18 cellular contexts compared by ENCODE assay signal in the genomic region with DNA sequence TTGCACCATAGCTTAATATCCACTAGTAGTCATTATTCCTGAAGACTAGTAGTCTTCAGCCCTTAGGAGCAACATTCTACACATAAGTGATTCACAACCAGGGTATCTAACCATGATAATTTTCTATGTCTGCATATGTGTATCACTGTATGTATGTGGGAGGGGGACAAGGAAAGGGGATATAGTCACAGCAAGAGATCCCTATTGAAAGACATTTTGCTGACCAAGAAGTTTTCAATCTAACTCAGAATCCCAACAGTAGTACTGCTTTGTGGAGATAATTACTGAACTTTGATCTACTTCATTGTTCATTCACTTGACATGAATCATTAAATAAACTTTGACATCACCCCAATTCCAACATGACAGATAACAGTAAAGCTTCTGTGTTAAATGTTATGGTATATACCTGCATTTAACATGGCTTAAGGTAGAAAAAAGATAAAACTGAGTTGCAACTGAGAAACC. TPM values are rescaled to one million over a fixed set of nuclear protein-coding genes. Genes with fewer than 3 reads are reported as not detected.
A peak's percentile ranks its signal among the peaks of the same experiment; 100 is the strongest.
DNase-seq lines count a peak whose midpoint lies in the region; ATAC-seq and FAIRE-seq lines count a peak whose summit lies in the region.
"Had no signal": no experiment of that assay in that cellular context is flagged by ENCODE, and none has a peak within 500 bp of the region (broad histone marks: within the 10 kb centered on the region; RNA-seq: fewer than 3 reads in every experiment).

No MANE protein-coding gene starts in this region.

- DNase-seq in GM23248 (peak; percentile 36), RCC 7860 (ENCODE audit: low spot score) (peak; percentile 61), fibroblast of peridontal ligament (ENCODE audit: extremely low read depth) (peak; percentile 38), renal cortical epithelial cell (ENCODE audit: low read depth) (peak; percentile 63), Ammon's horn (ENCODE audit: low spot score) (no peak)
- DNase-seq: activated B cell treated with CpG ODN at 0.5 μM for 24 hours; activated naive CD4-positive, alpha-beta T cell treated with anti-CD3 and anti-CD28 coated beads for 36 hours; heart left ventricle; left lung; MG63; naive thymus-derived CD8-positive, alpha-beta T cell; retina; stimulated activated CD4-positive, alpha-beta T cell treated with anti-CD3 and anti-CD28 coated beads, Interleukin-4, amount 100 ng/mL, for 1 hour; uterus had no signal

- H3K9me2 ChIP-seq in GM23248 (ENCODE audit: insufficient read depth): no peaks in the 10 kb centered on the region

- in situ Hi-C loops in GM23248 (cut with MboI): no loop called here

- H3K4me3 ChIP-seq in GM23248: no peak overlapping the region
- H3K4me3 ChIP-seq: heart left ventricle, left lung, MG63, uterus had no signal

- no peak overlapping the region for H3K9ac ChIP-seq in GM23248

- ATAC-seq in GM18909 (IDR thresholded peaks at IDR 0.05; ENCODE audit: poor library complexity, unreplicated experiment) (no peak), GM21717 (IDR thresholded peaks at IDR 0.05; ENCODE audit: unreplicated experiment) (no peak)
- ATAC-seq: heart left ventricle; left lung; naive thymus-derived CD8-positive, alpha-beta T cell; stimulated activated effector memory CD8-positive, alpha-beta T cell treated with anti-CD3 and anti-CD28 coated beads, Interleukin-12 subunit alpha, Interleukin-12 subunit beta, amount 100 ng/mL, for 72 hours had no signal

- peaks cover 9% of the 10 kb centered on the region for H3K4me1 ChIP-seq in GM23248 (ENCODE audit: insufficient read depth)
- H3K4me1 ChIP-seq: left lung, uterus had no signal

- H3K79me2 ChIP-seq in GM23248 (ENCODE audit: insufficient read depth): peaks cover 100% of the 10 kb centered on the region

- H3F3A ChIP-seq in GM23248 (ENCODE audit: insufficient read depth): peaks cover 5% of the 10 kb centered on the region; the same call in 1 of the 2 replicates

- H3K27ac ChIP-seq in GM23248: no peak overlapping the region
- H3K27ac ChIP-seq: heart left ventricle, left lung, uterus had no signal

- peaks cover 4% of the 10 kb centered on the region; the same call in 1 of the 2 replicates for H3K36me3 ChIP-seq in GM23248 (ENCODE audit: low read depth)
- H3K36me3 ChIP-seq: MG63, uterus had no signal

- peaks cover 6% of the 10 kb centered on the region for H4K20me1 ChIP-seq in GM23248 (ENCODE audit: insufficient read depth)

- peak; percentile 56 for FAIRE-seq in RCC 7860 (lab: Jason Lieb, UNC)
- FAIRE-seq: endometrium had no signal

- no peak overlapping the region for H2AFZ ChIP-seq in GM23248

- H3K27me3 ChIP-seq in GM23248 (replicated peaks; ENCODE audit: insufficient read depth): no peaks in the 10 kb centered on the region
- H3K27me3 ChIP-seq: heart left ventricle, left lung, MG63, uterus had no signal

- peak overlapping the region; percentile 10 for H3K4me2 ChIP-seq in GM23248 (ENCODE audit: unreplicated experiment)

- no peaks in the 10 kb centered on the region for H3K9me3 ChIP-seq in GM23248 (ENCODE audit: low read depth)
- H3K9me3 ChIP-seq: heart left ventricle, left lung, MG63, uterus had no signal

RNA-seq across cellular contexts. Expression of gene PIK3C2A, which starts 10.3 kb away (rescaled TPM):
- 25.7 and 31.8 TPM in 2 replicates for total RNA-seq in GM23248 (2014; rRNA removed; shearing (Covaris generic))
- 14.2 and 14.5 TPM in 2 replicates for polyA plus RNA-seq in GM23248 (2016; fragmentation: Nextera tagmentation; extraction: Ambion mirVana)
- 80.4 and 136 TPM in 2 replicates for total RNA-seq in renal cortical epithelial cell
